In the genomic region with DNA sequence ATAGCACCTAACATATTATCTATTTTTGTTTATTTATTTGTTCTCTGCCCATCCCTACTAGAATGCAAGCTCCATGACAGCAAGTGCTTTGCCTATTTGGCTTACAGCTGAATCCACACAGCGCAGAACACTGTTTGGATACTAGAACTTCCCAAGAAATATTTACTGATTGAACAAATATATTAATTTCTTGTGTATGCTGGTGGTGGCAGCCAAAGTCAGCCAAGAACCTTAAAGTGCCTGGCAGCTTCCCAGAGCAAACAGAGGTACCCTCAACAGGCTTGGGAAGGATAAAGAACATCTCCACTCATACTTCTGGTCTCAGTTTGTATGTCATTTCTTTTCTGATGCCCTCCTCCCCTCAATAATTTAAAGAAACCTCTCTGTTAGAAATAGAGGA, we compare ENCODE assay signal across 19 cellular contexts.
DNase-seq lines count a peak whose midpoint lies in the region; TF ChIP-seq lines count a peak whose summit lies in the region.
"Had no signal": no experiment of that assay in that cellular context is flagged by ENCODE, and none has a peak within 500 bp of the region (broad histone marks: within the 10 kb centered on the region; RNA-seq: fewer than 3 reads in every experiment).

No MANE protein-coding gene starts in this region.

- peak; percentile 36 for DNase-seq in DMS79 treated with DMSO at 0.1 percent for 48 hours (lab: John Stamatoyannopoulos, UW)
- DNase-seq in HPDE6-E6E7 (ENCODE audit: extremely low spot score): no peak
- no peak for DNase-seq in cerebellum (ENCODE audit: low spot score)
- DNase-seq: AML-193; CD4-positive, alpha-beta memory T cell; CD4-positive, CD25-positive, alpha-beta regulatory T cell; CD8-positive, alpha-beta memory T cell; COR-L47; DMS 273 treated with DMSO at 0.1 percent for 48 hours; DMS153; DMS53; DND-41; EL; GDM1 had no signal

- H3K27ac ChIP-seq in C4-2B (peak overlapping the region; percentile 73; the same call in 1 of the 2 replicates), VCaP (peak overlapping the region; percentile 67)
- H3K27ac ChIP-seq: 22Rv1; A549; BLaER1 treated with 17β-estradiol and CSF1 and Interleukin-3, amounts not matched to agents 10 nM and 100 nM had no signal

- TF ChIP-seq CTCF in C4-2B (conservative IDR thresholded peaks at IDR 0.05) (no peak), VCaP (conservative IDR thresholded peaks at IDR 0.05) (no peak)
